ENCODE assay signal across 8 cellular contexts in the genomic region with DNA sequence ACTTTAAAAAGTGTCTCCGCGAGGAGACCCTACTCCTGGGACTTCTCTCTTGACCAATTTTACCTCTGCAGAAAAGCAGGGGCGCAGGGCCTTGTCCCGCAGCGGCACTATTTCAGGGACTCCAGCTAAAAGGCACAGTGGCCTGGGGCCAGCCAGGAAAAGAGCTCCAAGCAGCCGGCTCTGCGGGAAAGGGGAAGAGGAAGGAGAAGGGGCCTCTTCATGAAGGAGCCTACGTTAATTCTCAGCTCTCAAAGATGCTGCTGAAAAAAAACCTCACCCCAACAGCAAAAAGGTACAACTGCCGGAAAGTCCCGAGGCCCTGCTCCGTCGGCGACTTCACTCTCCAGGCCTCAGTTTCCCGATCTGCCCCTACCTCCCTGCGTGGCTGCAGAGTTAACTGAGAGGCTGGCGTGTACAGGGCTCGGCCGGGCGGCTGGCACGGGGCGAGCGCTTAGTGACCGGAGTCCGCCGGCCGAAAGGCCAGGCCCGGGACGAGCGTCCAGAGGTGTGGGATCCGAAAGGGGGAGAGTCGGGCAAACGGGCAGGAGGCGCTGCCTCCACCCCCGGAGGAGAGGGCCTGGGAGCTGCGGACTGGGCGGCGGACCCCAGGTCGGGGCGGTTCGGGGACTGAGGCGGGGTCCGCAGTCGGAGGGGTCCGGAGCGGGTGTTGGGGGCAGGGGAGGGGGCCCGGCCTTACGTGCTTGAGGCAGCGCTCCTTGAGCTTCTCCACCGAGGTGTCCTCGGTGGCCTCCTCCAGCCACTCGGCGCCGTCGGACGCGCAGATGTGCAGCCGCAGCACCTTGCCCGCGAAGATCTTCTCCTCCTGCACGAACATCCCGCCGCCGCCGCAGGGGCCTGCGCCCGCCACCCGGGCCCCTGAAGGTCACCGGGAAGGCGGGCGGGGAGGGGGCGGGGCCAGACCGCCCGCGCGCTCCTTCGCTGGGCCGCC. TPM values are rescaled to one million over a fixed set of nuclear protein-coding genes. Genes with fewer than 3 reads are reported as not detected.
DNase-seq lines count a peak whose midpoint lies in the region; ATAC-seq and TF ChIP-seq lines count a peak whose summit lies in the region.

No MANE protein-coding gene starts in this region.

- peak overlapping the region in 1 of 3 experiments; percentile 63 for H3K27ac Mint-ChIP-seq in nephron

- peak overlapping the region; percentile 84 to 91 for H3K27ac ChIP-seq in esophagus (ENCODE audit: low read depth in 2 of 2, low read length in 1 of 2)

- WGBS in esophagus, 2 donors: 2% methylated on average over 59 to 77 of the region's 77 CpGs

- H3K9me3 ChIP-seq in esophagus (ENCODE audit: control insufficient read depth in 2 of 2, insufficient read depth in 1 of 2, low read depth in 1 of 2, low read length in 1 of 2): no peaks in the 10 kb centered on the region

- TF ChIP-seq CTCF in nephron (IDR thresholded peaks at IDR 0.05; ENCODE audit: unreplicated experiment in 3 of 3): no peak

- peaks cover 5% of the 10 kb centered on the region for H3K36me3 Mint-ChIP-seq in nephron (ENCODE audit: low read depth)

- H3K4me1 Mint-ChIP-seq in nephron: peaks cover 19% of the 10 kb centered on the region

- peaks cover 0 to 6% of the 10 kb centered on the region in 2 donors for H3K36me3 ChIP-seq in esophagus (ENCODE audit: control insufficient read depth in 2 of 2, insufficient read depth in 2 of 2, low read length in 1 of 2)

- H3K4me1 ChIP-seq in esophagus (ENCODE audit: control insufficient read depth in 2 of 2, insufficient read depth in 2 of 2, low read length in 1 of 2): peaks cover 0 to 4% of the 10 kb centered on the region in 2 donors

- ATAC-seq in HG03066 (IDR thresholded peaks at IDR 0.05; ENCODE audit: low read depth, unreplicated experiment) (peak; percentile 21), HG03280 (IDR thresholded peaks at IDR 0.05; ENCODE audit: unreplicated experiment) (no peak)

- peak overlapping the region; percentile 90 to 94 (median 93) for H3K4me3 Mint-ChIP-seq in nephron

- no peaks in the 10 kb centered on the region for H3K9me3 Mint-ChIP-seq in nephron

- H3K27me3 ChIP-seq in esophagus (ENCODE audit: control insufficient read depth in 1 of 2, insufficient read depth in 2 of 2, low read length in 2 of 2): no peaks in the 10 kb centered on the region

- DNase-seq in activated T-cell treated with anti-CD3 and anti-CD28 coated beads, Interleukin-2, amount 50 U/mL, for 1 hour: peak; percentile 31
- DNase-seq in activated T-cell treated with anti-CD3 and anti-CD28 coated beads, Interleukin-2, amount 50 U/mL, for 48 hours: no peak
- peak; percentile 58 for DNase-seq in SKM-1 (lab: John Stamatoyannopoulos, UW; ENCODE audit: unreplicated experiment)
- DNase-seq in NCI-H2107 (lab: John Stamatoyannopoulos, UW): no peak

- peaks cover 9% of the 10 kb centered on the region for H3K27me3 Mint-ChIP-seq in nephron (ENCODE audit: low read depth)

- peak overlapping the region; percentile 79 to 84 for H3K4me3 ChIP-seq in esophagus (ENCODE audit: low read depth in 1 of 2, low read length in 2 of 2)

RNA-seq across cellular contexts. Expression of a gene that starts 0.6 kb away (rescaled TPM):
- 10 to 100 TPM; 40.7 to 43.4 TPM for polyA plus RNA-seq in esophagus

RNA-seq across cellular contexts. Expression of a gene that starts 53.3 kb away (rescaled TPM):
- polyA plus RNA-seq in esophagus: 10 to 100 TPM; 14.0 to 18.4 TPM

Comparison
In these comparisons a context has a peak if more than half of its experiments do, and no peak if none do; other contexts are left out.
1. DNase-seq: peak in activated T-cell treated with anti-CD3 and anti-CD28 coated beads, Interleukin-2, amount 50 U/mL, for 1 hour (single experiment) and SKM-1 (single experiment); none in activated T-cell treated with anti-CD3 and anti-CD28 coated beads, Interleukin-2, amount 50 U/mL, for 48 hours (0 of 2) and NCI-H2107 (single experiment).